ENCODE assay signal across 15 cellular contexts in genomic region chr7:158810846-158811245, GRCh38. TPM values are rescaled to one million over a fixed set of nuclear protein-coding genes. Genes with fewer than 3 reads are reported as not detected.
DNase-seq lines count a peak whose midpoint lies in the region; ATAC-seq, FAIRE-seq and TF ChIP-seq lines count a peak whose summit lies in the region.
"Had no signal": no experiment of that assay in that cellular context is flagged by ENCODE, and none has a peak within 500 bp of the region (broad histone marks: within the 10 kb centered on the region; RNA-seq: fewer than 3 reads in every experiment).

No MANE protein-coding gene starts in this region.

- peaks cover 65% of the 10 kb centered on the region for H3K4me1 Mint-ChIP-seq in T-helper 1 cell treated with Interleukin-12 subunit alpha and Interleukin-12 subunit beta and Interleukin-4 antibody, amounts not matched to agents 30 μg/mL and 1 μg/mL, for 36 hours (ENCODE audit: low read depth)
- H3K4me1 Mint-ChIP-seq in activated CD4-positive, alpha-beta memory T cell treated with anti-CD3 and anti-CD28 coated beads for 36 hours (ENCODE audit: low read depth), result peaks cover 73% of the 10 kb centered on the region
- peaks cover 63% of the 10 kb centered on the region for H3K4me1 Mint-ChIP-seq in stimulated activated memory B cell treated with anti-CD40 and anti-IgM and Interleukin-4, amounts not matched to agents 10 μg/mL and 1 μg/mL and 100 μg/mL, for 72 hours

- H3K36me3 Mint-ChIP-seq in T-helper 1 cell treated with Interleukin-12 subunit alpha and Interleukin-12 subunit beta and Interleukin-4 antibody, amounts not matched to agents 30 μg/mL and 1 μg/mL, for 36 hours (ENCODE audit: low read depth), result peaks cover 49% of the 10 kb centered on the region
- H3K36me3 Mint-ChIP-seq in activated CD4-positive, alpha-beta memory T cell treated with anti-CD3 and anti-CD28 coated beads for 36 hours, result peaks cover 27% of the 10 kb centered on the region
- peaks cover 37% of the 10 kb centered on the region for H3K36me3 Mint-ChIP-seq in stimulated activated memory B cell treated with anti-CD40 and anti-IgM and Interleukin-4, amounts not matched to agents 10 μg/mL and 1 μg/mL and 100 μg/mL, for 72 hours

- TF ChIP-seq EP300 in gastroesophageal sphincter (IDR thresholded peaks at IDR 0.05), result no peak

- POLR2A ChIA-PET in activated CD4-positive, alpha-beta memory T cell treated with anti-CD3 and anti-CD28 coated beads for 36 hours (lab: Charles Lee), result interaction anchor here (1.0 to 3.4 kb wide), 5 partner anchors 9 to 154 kb away, joined by 3 to 22 read pairs (median 8); partner anchors contain the start of gene ESYT2

- no peak for FAIRE-seq in small intestine (lab: Jason Lieb, UNC)

- H3K27me3 ChIP-seq in gastroesophageal sphincter (no peaks in the 10 kb centered on the region), small intestine (ENCODE audit: control insufficient read depth in 2 of 2, insufficient read depth in 2 of 2, low read length in 2 of 2) (no peaks in the 10 kb centered on the region)

- CTCF ChIA-PET in activated CD4-positive, alpha-beta memory T cell treated with anti-CD3 and anti-CD28 coated beads for 36 hours (lab: Charles Lee), result interaction anchor here (0.7 to 1.5 kb wide), 4 partner anchors 12 to 165 kb away, joined by 3 to 5 read pairs (median 4); no protein-coding TSS in a partner anchor

- intact Hi-C loops in activated CD4-positive, alpha-beta memory T cell treated with anti-CD3 and anti-CD28 coated beads for 36 hours (cut with micrococcal nuclease), result loop anchor here (5.0 kb wide), 1 partner anchor 34 kb away; no protein-coding TSS in a partner anchor
- intact Hi-C loops in posterior vena cava (cut with DNase I), result no loop called here

- H3K4me3 ChIP-seq in gastroesophageal sphincter (no peak overlapping the region), small intestine (ENCODE audit: low read depth in 1 of 2, low read length in 2 of 2) (no peak overlapping the region)
- H3K4me3 ChIP-seq: HAP-1 had no signal

- no peaks in the 10 kb centered on the region for H3K9me3 Mint-ChIP-seq in T-helper 1 cell treated with Interleukin-12 subunit alpha and Interleukin-12 subunit beta and Interleukin-4 antibody, amounts not matched to agents 30 μg/mL and 1 μg/mL, for 36 hours
- no peaks in the 10 kb centered on the region for H3K9me3 Mint-ChIP-seq in activated CD4-positive, alpha-beta memory T cell treated with anti-CD3 and anti-CD28 coated beads for 36 hours
- H3K9me3 Mint-ChIP-seq in stimulated activated memory B cell treated with anti-CD40 and anti-IgM and Interleukin-4, amounts not matched to agents 10 μg/mL and 1 μg/mL and 100 μg/mL, for 72 hours, result no peaks in the 10 kb centered on the region

- DNase-seq in T-helper 1 cell, result no peak
- no peak for DNase-seq in activated CD4-positive, alpha-beta memory T cell treated with anti-CD3 and anti-CD28 coated beads for 36 hours
- DNase-seq in small intestine, result no peak
- no peak for DNase-seq in NCI-H2171 (lab: John Stamatoyannopoulos, UW)
- DNase-seq in posterior vena cava (ENCODE audit: low spot score), result no peak
- DNase-seq: activated CD4-positive, CD25-positive, alpha-beta regulatory T cell; DMS 273 treated with DMSO at 0.1 percent for 48 hours; left ventricle myocardium superior; NCI-H1417; SK-N-SH had no signal

- 94 to 100% methylated on average over 4 to 5 of the region's 5 CpGs for WGBS in gastroesophageal sphincter (ENCODE audit: low coverage in 1 of 2), 2 donors
- WGBS in small intestine, 3 donors, result 92 to 96% (median 93%) methylated on average over 5 of the region's 5 CpGs

- H3K36me3 ChIP-seq in gastroesophageal sphincter, result peaks cover 0 to 10% of the 10 kb centered on the region in 2 donors
- H3K36me3 ChIP-seq in small intestine (ENCODE audit: control insufficient read depth in 2 of 2, insufficient read depth in 2 of 2, low read length in 2 of 2), result peaks cover 0 to 2% of the 10 kb centered on the region in 2 donors

- no peak for ATAC-seq in gastroesophageal sphincter
- no peak for ATAC-seq in stimulated activated memory B cell treated with anti-CD40 and anti-IgM and Interleukin-4, amounts not matched to agents 10 μg/mL and 1 μg/mL and 100 μg/mL, for 72 hours

- H3K4me3 Mint-ChIP-seq in T-helper 1 cell treated with Interleukin-12 subunit alpha and Interleukin-12 subunit beta and Interleukin-4 antibody, amounts not matched to agents 30 μg/mL and 1 μg/mL, for 36 hours, result peak overlapping the region; percentile 1
- peak overlapping the region; percentile 60 for H3K4me3 Mint-ChIP-seq in activated CD4-positive, alpha-beta memory T cell treated with anti-CD3 and anti-CD28 coated beads for 36 hours
- H3K4me3 Mint-ChIP-seq in stimulated activated memory B cell treated with anti-CD40 and anti-IgM and Interleukin-4, amounts not matched to agents 10 μg/mL and 1 μg/mL and 100 μg/mL, for 72 hours, result no peak overlapping the region

- TF ChIP-seq POLR2A in gastroesophageal sphincter (IDR thresholded peaks at IDR 0.05), result no peak

- no peak for TF ChIP-seq CTCF in gastroesophageal sphincter (IDR thresholded peaks at IDR 0.05)

- peak overlapping the region; percentile 95 for H3K27ac Mint-ChIP-seq in T-helper 1 cell treated with Interleukin-12 subunit alpha and Interleukin-12 subunit beta and Interleukin-4 antibody, amounts not matched to agents 30 μg/mL and 1 μg/mL, for 36 hours
- H3K27ac Mint-ChIP-seq in activated CD4-positive, alpha-beta memory T cell treated with anti-CD3 and anti-CD28 coated beads for 36 hours, result peak overlapping the region; percentile 91
- H3K27ac Mint-ChIP-seq in stimulated activated memory B cell treated with anti-CD40 and anti-IgM and Interleukin-4, amounts not matched to agents 10 μg/mL and 1 μg/mL and 100 μg/mL, for 72 hours, result peak overlapping the region; percentile 38

- H3K27me3 Mint-ChIP-seq in T-helper 1 cell treated with Interleukin-12 subunit alpha and Interleukin-12 subunit beta and Interleukin-4 antibody, amounts not matched to agents 30 μg/mL and 1 μg/mL, for 36 hours (ENCODE audit: low read depth), result no peaks in the 10 kb centered on the region
- no peaks in the 10 kb centered on the region for H3K27me3 Mint-ChIP-seq in activated CD4-positive, alpha-beta memory T cell treated with anti-CD3 and anti-CD28 coated beads for 36 hours
- H3K27me3 Mint-ChIP-seq in stimulated activated memory B cell treated with anti-CD40 and anti-IgM and Interleukin-4, amounts not matched to agents 10 μg/mL and 1 μg/mL and 100 μg/mL, for 72 hours, result no peaks in the 10 kb centered on the region

- peak overlapping the region; percentile 63 to 98 (median 83) for H3K27ac ChIP-seq in gastroesophageal sphincter
- no peak overlapping the region for H3K27ac ChIP-seq in small intestine (ENCODE audit: low read depth in 1 of 2, low read length in 1 of 2)
- H3K27ac ChIP-seq: 22Rv1 had no signal

- H3K9me3 ChIP-seq in gastroesophageal sphincter (no peaks in the 10 kb centered on the region), small intestine (ENCODE audit: control insufficient read depth, low read depth) (no peaks in the 10 kb centered on the region)
- H3K9me3 ChIP-seq: HAP-1, SK-N-SH had no signal

- peaks cover 24 to 92% (median 26%) of the 10 kb centered on the region in 3 donors for H3K4me1 ChIP-seq in gastroesophageal sphincter
- no peaks in the 10 kb centered on the region for H3K4me1 ChIP-seq in small intestine (ENCODE audit: control insufficient read depth in 2 of 2, insufficient read depth in 1 of 2, low read depth in 1 of 2, low read length in 1 of 2)

RNA-seq across cellular contexts. Expression of gene ESYT2, which starts 18.5 kb away (rescaled TPM):
- total RNA-seq in activated CD4-positive, alpha-beta memory T cell treated with anti-CD3 and anti-CD28 coated beads for 36 hours, result 10 to 100 TPM; 62.4 to 64.2 TPM
- total RNA-seq in gastroesophageal sphincter (100 to 1,000 TPM; 209 to 286 (median 230) TPM), posterior vena cava (100 to 1,000 TPM; 145 to 181 TPM)
- polyA plus RNA-seq in small intestine, result 10 to 100 TPM in 2 of 3 donors, 1 to 10 TPM in 1; 10.0 to 28.9 (median 13.6) TPM

RNA-seq across cellular contexts. Expression of gene DYNC2I1, which starts 45.5 kb away (rescaled TPM):
- 10 to 100 TPM in 1 of 2 experiments, 1 to 10 TPM in 1; 9.2 to 10.2 TPM for total RNA-seq in activated CD4-positive, alpha-beta memory T cell treated with anti-CD3 and anti-CD28 coated beads for 36 hours
- total RNA-seq in gastroesophageal sphincter (10 to 100 TPM; 11.6 to 36.9 (median 23.4) TPM), posterior vena cava (10 to 100 TPM; 21.7 to 29.9 TPM)
- 10 to 100 TPM in 2 of 3 donors, 1 to 10 TPM in 1; 7.0 to 49.6 (median 33.8) TPM for polyA plus RNA-seq in small intestine

Comparison
In these comparisons a context has a peak if more than half of its experiments do, and no peak if none do; other contexts are left out.
1. H3K27ac Mint-ChIP-seq: peak in every context shown above with its lines; median percentile 95 in T-helper 1 cell treated with Interleukin-12 subunit alpha and Interleukin-12 subunit beta and Interleukin-4 antibody, amounts not matched to agents 30 μg/mL and 1 μg/mL, for 36 hours; 91 in activated CD4-positive, alpha-beta memory T cell treated with anti-CD3 and anti-CD28 coated beads for 36 hours; 38 in stimulated activated memory B cell treated with anti-CD40 and anti-IgM and Interleukin-4, amounts not matched to agents 10 μg/mL and 1 μg/mL and 100 μg/mL, for 72 hours.
2. H3K27ac ChIP-seq: peak in gastroesophageal sphincter (4 of 4); none in small intestine (0 of 2).